Comparison of ENCODE assay signal across 1 cellular context in genomic region chr11:62856333-62856910, GRCh38.
TF ChIP-seq lines count a peak whose summit lies in the region.

No MANE protein-coding gene starts in this region.

TF ChIP-seq in HCT116, 20 proteins besides CTCF, POLR2A, EP300 and RAD21:
- TF ChIP-seq CBX3 (IDR thresholded peaks at IDR 0.05; ENCODE audit: low read depth) (0 out of 2 replicates have a peak, but pooled peaks have one; percentile 11), YY1 (IDR thresholded peaks at IDR 0.05; ENCODE audit: extremely low read depth, insufficient replicate concordance, low read depth, low read length) (no peak)
